ENCODE assay signal across 24 cellular contexts in genomic region chr5:3432135-3432534, GRCh38.
"Had no signal": no experiment of that assay in that cellular context is flagged by ENCODE, and none has a peak within 500 bp of the region (broad histone marks: within the 10 kb centered on the region; RNA-seq: fewer than 3 reads in every experiment).

No MANE protein-coding gene starts in this region.

- H3K4me3 ChIP-seq: colonic mucosa, gastroesophageal sphincter, heart left ventricle, hepatocyte, left lung, lower lobe of right lung, mucosa of descending colon had no signal

- H3K27ac Mint-ChIP-seq: dendritic cell treated with granulocyte-macrophage colony-stimulating factor and Interleukin-4, amounts not matched to agents 40 ng/mL and 50 ng/mL, for 4 days; effector memory CD8-positive, alpha-beta T cell; endodermal cell; immature natural killer cell; mesothelial cell of epicardium; naive B cell had no signal

- H3K79me2 ChIP-seq: hepatocyte had no signal

- H3K27ac ChIP-seq: colonic mucosa, epithelial cell of prostate, foreskin keratinocyte, gastroesophageal sphincter, heart left ventricle, hepatocyte, left lung, lower lobe of right lung had no signal

- H3K36me3 Mint-ChIP-seq: immature natural killer cell, mesothelial cell of epicardium, naive B cell had no signal

- H2AFZ ChIP-seq: hepatocyte had no signal

- H3K9me3 Mint-ChIP-seq: dendritic cell treated with granulocyte-macrophage colony-stimulating factor and Interleukin-4, amounts not matched to agents 40 ng/mL and 50 ng/mL, for 4 days; endodermal cell; mesothelial cell of epicardium had no signal

- H3K4me1 ChIP-seq: colonic mucosa, foreskin keratinocyte, gastroesophageal sphincter, heart left ventricle, left lung, lower lobe of right lung had no signal

- H3K4me3 Mint-ChIP-seq: dendritic cell treated with granulocyte-macrophage colony-stimulating factor and Interleukin-4, amounts not matched to agents 40 ng/mL and 50 ng/mL, for 4 days; effector memory CD8-positive, alpha-beta T cell; endodermal cell; immature natural killer cell; mesothelial cell of epicardium; naive B cell had no signal

- H3K27me3 ChIP-seq: colonic mucosa, foreskin keratinocyte, hepatocyte, left lung had no signal

- DNase-seq: colonic mucosa; cortex of kidney; effector CD8-positive, alpha-beta T cell; effector memory CD8-positive, alpha-beta T cell; endodermal cell; erythroblast; foreskin keratinocyte; heart left ventricle; hypothalamus; immature natural killer cell; islet precursor cell; left cardiac atrium; left lung; left ventricle myocardium superior; lower lobe of right lung; mesenchymal stem cell; mucosa of descending colon; naive B cell had no signal

- H3K36me3 ChIP-seq: colonic mucosa, gastroesophageal sphincter, heart left ventricle, left lung, lower lobe of right lung had no signal

- H3K4me2 ChIP-seq: hepatocyte had no signal

- H3K4me1 Mint-ChIP-seq: immature natural killer cell, mesothelial cell of epicardium, naive B cell had no signal

- H3K9me3 ChIP-seq: colonic mucosa, gastroesophageal sphincter, heart left ventricle, left lung, lower lobe of right lung had no signal

- H3K27me3 Mint-ChIP-seq: dendritic cell treated with granulocyte-macrophage colony-stimulating factor and Interleukin-4, amounts not matched to agents 40 ng/mL and 50 ng/mL, for 4 days; effector memory CD8-positive, alpha-beta T cell had no signal

- ATAC-seq: effector memory CD8-positive, alpha-beta T cell; esophagus mucosa; foreskin keratinocyte; gastroesophageal sphincter; heart left ventricle; left cardiac atrium; left lung; left ventricle myocardium superior; lower lobe of right lung; mucosa of descending colon had no signal
